1 cellular context compared by ENCODE assay signal in the genomic region with DNA sequence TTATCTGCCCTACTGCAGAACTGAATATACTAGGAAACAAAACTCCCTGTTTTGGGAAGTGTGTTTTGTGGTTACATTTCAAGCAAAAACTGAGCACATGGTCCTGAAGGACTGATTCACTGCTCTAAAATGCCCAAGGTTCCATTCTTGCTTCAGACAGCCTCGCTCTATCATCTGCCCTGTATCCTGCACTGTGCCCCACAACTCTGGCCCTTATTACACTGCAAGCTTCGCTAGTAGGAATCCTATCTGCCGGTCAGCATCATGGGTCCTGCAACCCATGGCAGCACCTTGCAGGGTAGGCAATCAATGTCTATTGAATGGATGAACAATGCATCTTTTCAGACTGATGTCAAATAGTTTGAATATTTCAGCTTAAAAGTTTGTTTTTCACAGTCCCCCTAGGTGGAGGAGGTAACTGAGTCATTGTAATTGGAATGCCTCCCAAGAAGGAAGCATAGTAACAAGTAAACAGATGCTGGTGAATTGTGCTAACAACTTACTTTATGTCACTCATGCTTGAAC.
TF ChIP-seq lines count a peak whose summit lies in the region.

No MANE protein-coding gene starts in this region.

TF ChIP-seq in H1, 55 proteins besides CTCF, POLR2A, EP300 and RAD21:
- TF ChIP-seq TEAD4 (IDR thresholded peaks at IDR 0.05; ENCODE audit: low read depth, low read length), result 0 out of 2 replicates have a peak, but pooled peaks have one; percentile 23
- TF ChIP-seq, protein P1, sequence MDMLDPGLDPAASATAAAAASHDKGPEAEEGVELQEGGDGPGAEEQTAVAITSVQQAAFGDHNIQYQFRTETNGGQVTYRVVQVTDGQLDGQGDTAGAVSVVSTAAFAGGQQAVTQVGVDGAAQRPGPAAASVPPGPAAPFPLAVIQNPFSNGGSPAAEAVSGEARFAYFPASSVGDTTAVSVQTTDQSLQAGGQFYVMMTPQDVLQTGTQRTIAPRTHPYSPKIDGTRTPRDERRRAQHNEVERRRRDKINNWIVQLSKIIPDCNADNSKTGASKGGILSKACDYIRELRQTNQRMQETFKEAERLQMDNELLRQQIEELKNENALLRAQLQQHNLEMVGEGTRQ (IDR thresholded peaks at IDR 0.05; ENCODE audit: low read length), result no peak
